ENCODE assay signal across 23 cellular contexts in genomic region chr9:91865041-91865440, GRCh38.
DNase-seq lines count a peak whose midpoint lies in the region; ATAC-seq and TF ChIP-seq lines count a peak whose summit lies in the region.
"Had no signal": no experiment of that assay in that cellular context is flagged by ENCODE, and none has a peak within 500 bp of the region (broad histone marks: within the 10 kb centered on the region; RNA-seq: fewer than 3 reads in every experiment).

No MANE protein-coding gene starts in this region.

- ATAC-seq in right cardiac atrium (peak; percentile 60 to 77), SK-N-SH treated with all-trans-retinoic acid at 6 μM for 48 hours (no peak)
- ATAC-seq: stimulated activated naive CD8-positive, alpha-beta T cell treated with anti-CD3 and anti-CD28 coated beads, Interleukin-15, Interleukin-2, amounts not matched to agents 100 U/mL and 50 U/mL, for 24 hours had no signal

- WGBS in right cardiac atrium, result 22% methylated on average over 5 of the region's 5 CpGs

- H3K27ac ChIP-seq in right cardiac atrium (ENCODE audit: low read length) (no peak overlapping the region), muscle layer of colon (ENCODE audit: low read depth, low read length) (peak overlapping the region; percentile 22), uterus (peak overlapping the region; percentile 1 to 21), Peyer's patch (no peak overlapping the region)
- H3K27ac ChIP-seq: C4-2B had no signal

- H3K4me3 ChIP-seq in right cardiac atrium (ENCODE audit: low read length) (no peak overlapping the region), muscle layer of colon (ENCODE audit: low read depth in 1 of 2, low read length in 2 of 2) (no peak overlapping the region), uterus (no peak overlapping the region), Peyer's patch (no peak overlapping the region)

- H3K36me3 ChIP-seq in muscle layer of colon (ENCODE audit: insufficient read depth, low read length), result no peaks in the 10 kb centered on the region
- no peaks in the 10 kb centered on the region for H3K36me3 ChIP-seq in uterus
- no peaks in the 10 kb centered on the region for H3K36me3 ChIP-seq in Peyer's patch

- H3K4me1 ChIP-seq in right cardiac atrium (ENCODE audit: control insufficient read depth, insufficient read depth, low read length), result no peaks in the 10 kb centered on the region
- H3K4me1 ChIP-seq in muscle layer of colon (ENCODE audit: insufficient read depth, low read length), result peaks cover 36% of the 10 kb centered on the region
- H3K4me1 ChIP-seq in uterus, result peaks cover 0 to 4% of the 10 kb centered on the region in 2 donors
- H3K4me1 ChIP-seq in Peyer's patch, result no peaks in the 10 kb centered on the region

- H3K9ac ChIP-seq in muscle layer of colon (ENCODE audit: low read length), result no peak overlapping the region
- H3K9ac ChIP-seq: SK-N-SH had no signal

- TF ChIP-seq POLR2A in uterus (IDR thresholded peaks at IDR 0.05) (no peak), Peyer's patch (IDR thresholded peaks at IDR 0.05) (no peak)

- TF ChIP-seq CTCF in uterus (IDR thresholded peaks at IDR 0.05), result no peak
- TF ChIP-seq CTCF in Peyer's patch (IDR thresholded peaks at IDR 0.05), result no peak

- DNase-seq in right cardiac atrium (no peak), cardiac septum (ENCODE audit: low spot score) (no peak), astrocyte of the hippocampus (ENCODE audit: low read depth, low spot score) (peak; percentile 18), uterus (no peak), Peyer's patch (no peak)
- no peak for DNase-seq in activated CD8-positive, alpha-beta memory T cell treated with anti-CD3 and anti-CD28 coated beads, Interleukin-2, amount 50 U/mL, for 48 hours
- DNase-seq: activated CD4-positive, alpha-beta T cell treated with anti-CD3 and anti-CD28 coated beads for 48 hours; activated naive CD4-positive, alpha-beta T cell; activated T-cell treated with anti-CD3 and anti-CD28 coated beads, Interleukin-2, amount 50 U/mL, for 48 hours; amniotic stem cell; central memory CD4-positive, alpha-beta T cell; HFFc6; KBM-7; mesenchymal stem cell; NCI-H1436; NCI-H526 treated with DMSO at 0.1 percent for 48 hours; occipital lobe; RPMI8226; SK-N-SH; stimulated activated naive CD8-positive, alpha-beta T cell treated with anti-CD3 and anti-CD28 coated beads, Interleukin-15, Interleukin-2, amounts not matched to agents 100 U/mL and 50 U/mL, for 24 hours had no signal

- H3K27me3 ChIP-seq in right cardiac atrium (ENCODE audit: control insufficient read depth, insufficient read depth), result no peaks in the 10 kb centered on the region
- no peaks in the 10 kb centered on the region for H3K27me3 ChIP-seq in muscle layer of colon (ENCODE audit: control insufficient read depth in 1 of 2, insufficient read depth in 2 of 2, low read length in 2 of 2)
- no peaks in the 10 kb centered on the region for H3K27me3 ChIP-seq in uterus
- no peaks in the 10 kb centered on the region for H3K27me3 ChIP-seq in Peyer's patch

- H3K9me3 ChIP-seq in right cardiac atrium (ENCODE audit: control insufficient read depth, low read length) (no peaks in the 10 kb centered on the region), muscle layer of colon (ENCODE audit: low read length) (no peaks in the 10 kb centered on the region), uterus (no peaks in the 10 kb centered on the region), Peyer's patch (no peaks in the 10 kb centered on the region)
- H3K9me3 ChIP-seq: SK-N-SH had no signal

- intact Hi-C loops in right cardiac atrium (cut with DNase I), result no loop called here
- intact Hi-C loops in cardiac septum (cut with DNase I), result no loop called here
- intact Hi-C loops in uterus (cut with DNase I; ENCODE audit: low total_unique reads), result no loop called here

TF ChIP-seq in SK-N-SH treated with all-trans-retinoic acid at 6 μM for 48 hours, 23 proteins besides CTCF, POLR2A, EP300 and RAD21:
- no peak for TF ChIP-seq TSHZ2 (CRISPR knock-in tag; IDR thresholded peaks at IDR 0.05)
- TF ChIP-seq SNAI2 (CRISPR knock-in tag; IDR thresholded peaks at IDR 0.05), result no peak
- no peak for TF ChIP-seq PATZ1 (CRISPR knock-in tag; IDR thresholded peaks at IDR 0.05; ENCODE audit: borderline replicate concordance)
- no peak for TF ChIP-seq CSRNP3 (CRISPR knock-in tag; IDR thresholded peaks at IDR 0.05)
- TF ChIP-seq ZNF8 (CRISPR knock-in tag; IDR thresholded peaks at IDR 0.05), result no peak
- TF ChIP-seq CREB5 (CRISPR knock-in tag; IDR thresholded peaks at IDR 0.05; ENCODE audit: low read depth), result no peak
- no peak for TF ChIP-seq TCF4 (CRISPR knock-in tag; IDR thresholded peaks at IDR 0.05; ENCODE audit: borderline replicate concordance)
- no peak for TF ChIP-seq ZNF70 (CRISPR knock-in tag; IDR thresholded peaks at IDR 0.05)
- TF ChIP-seq ZC3H10 (CRISPR knock-in tag; IDR thresholded peaks at IDR 0.05), result no peak

Comparison
In these comparisons a context has a peak if more than half of its experiments do, and no peak if none do; other contexts are left out.
1. H3K27ac ChIP-seq: peak in muscle layer of colon (single experiment) and uterus (2 of 2); none in right cardiac atrium (single experiment) and Peyer's patch (0 of 4).